17 cellular contexts compared by ENCODE assay signal in the genomic region with DNA sequence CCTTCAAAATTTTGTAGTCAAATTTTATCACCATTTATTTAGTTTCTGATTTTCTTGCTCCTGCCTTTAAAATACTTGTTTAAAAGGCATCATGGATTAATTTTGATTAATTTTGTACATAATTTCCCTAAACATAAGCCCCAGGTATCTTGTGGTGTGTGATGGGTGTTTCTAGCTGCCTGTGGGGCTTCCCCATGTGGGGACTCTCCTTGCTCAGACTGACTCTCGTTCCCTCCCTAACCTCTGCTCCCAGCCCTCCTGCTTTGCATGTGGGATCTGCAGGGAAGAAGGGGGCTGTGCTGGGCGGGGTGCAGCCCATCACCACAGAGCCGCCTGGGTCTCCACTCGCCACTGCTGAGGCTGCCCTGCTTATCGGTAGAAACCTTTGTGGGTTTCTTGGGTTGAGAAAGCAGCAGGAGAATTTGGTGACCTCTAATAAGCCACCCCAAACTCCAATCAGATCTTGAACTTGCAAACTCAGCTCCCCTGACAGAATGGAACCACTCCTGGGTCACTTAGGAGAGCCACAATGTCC.
DNase-seq lines count a peak whose midpoint lies in the region; ATAC-seq, FAIRE-seq and TF ChIP-seq lines count a peak whose summit lies in the region.
"Had no signal": no experiment of that assay in that cellular context is flagged by ENCODE, and none has a peak within 500 bp of the region (broad histone marks: within the 10 kb centered on the region; RNA-seq: fewer than 3 reads in every experiment).

No MANE protein-coding gene starts in this region.

- FAIRE-seq in GM12878 (lab: Jason Lieb, UNC), result no peak
- FAIRE-seq: A204.1, GM12892 had no signal

- no peaks in the 10 kb centered on the region for H3K27me3 ChIP-seq in GM12878 (replicated peaks in 1 of 2; ENCODE audit: control insufficient read depth in 2 of 2, insufficient read depth in 2 of 2, low read length in 1 of 2)

- H3K4me3 Mint-ChIP-seq in stimulated activated effector memory CD8-positive, alpha-beta T cell treated with anti-CD3 and anti-CD28 coated beads, Interleukin-12 subunit alpha, Interleukin-12 subunit beta, amount 100 ng/mL, for 72 hours, result no peak overlapping the region
- H3K4me3 Mint-ChIP-seq: B cell; CD4-positive, alpha-beta T cell; IgD-negative memory B cell had no signal

- H3K27ac ChIP-seq in GM12878 (ENCODE audit: control insufficient read depth, insufficient read depth), result no peak overlapping the region
- H3K27ac ChIP-seq: GM23248 had no signal

- no peak for TF ChIP-seq RAD21 in GM12878 (IDR thresholded peaks at IDR 0.05; ENCODE audit: insufficient read depth, low read depth, low read length)

- no peaks in the 10 kb centered on the region for H3K36me3 Mint-ChIP-seq in stimulated activated effector memory CD8-positive, alpha-beta T cell treated with anti-CD3 and anti-CD28 coated beads, Interleukin-12 subunit alpha, Interleukin-12 subunit beta, amount 100 ng/mL, for 72 hours

- no peak for DNase-seq in GM12878 (ENCODE audit: low read depth, low spot score)
- DNase-seq in stimulated activated effector memory CD8-positive, alpha-beta T cell treated with anti-CD3 and anti-CD28 coated beads, Interleukin-12 subunit alpha, Interleukin-12 subunit beta, amount 100 ng/mL, for 72 hours (ENCODE audit: low spot score in 2 of 2), result no peak
- DNase-seq in occipital lobe (lab: John Stamatoyannopoulos, UW), result no peak
- no peak for DNase-seq in GM03348 (ENCODE audit: low spot score)
- no peak for DNase-seq in HuH-7 (ENCODE audit: low spot score)
- DNase-seq: C1 segment of cervical spinal cord; CD4-positive, alpha-beta T cell; DMS79; GM23248; H7; KG1 had no signal

- H3K4me2 ChIP-seq in GM12878 (ENCODE audit: control insufficient read depth, insufficient read depth), result no peak overlapping the region

- peaks cover 5% of the 10 kb centered on the region for H3K4me1 ChIP-seq in GM12878 (ENCODE audit: control insufficient read depth, insufficient read depth, low read length)

- peaks cover 5% of the 10 kb centered on the region for H3K4me1 Mint-ChIP-seq in stimulated activated effector memory CD8-positive, alpha-beta T cell treated with anti-CD3 and anti-CD28 coated beads, Interleukin-12 subunit alpha, Interleukin-12 subunit beta, amount 100 ng/mL, for 72 hours
- H3K4me1 Mint-ChIP-seq: B cell, IgD-negative memory B cell had no signal

- SMC1A ChIA-PET in GM12878 (lab: Charles Lee; ENCODE audit: uncharacterized antibody, unreplicated experiment), result interaction anchor here (1.0 to 1.4 kb wide), 2 partner anchors 125 to 134 kb away, joined by 3 read pairs; no protein-coding TSS in a partner anchor

- no peak overlapping the region for H3K9ac ChIP-seq in GM12878 (ENCODE audit: control insufficient read depth, insufficient read depth, low read length)
- H3K9ac ChIP-seq: GM23248 had no signal

- no peak overlapping the region for H2AFZ ChIP-seq in GM12878 (ENCODE audit: control insufficient read depth, low read depth, low read length)
- H2AFZ ChIP-seq: GM23248 had no signal

- POLR2A ChIA-PET in GM12878 (lab: Charles Lee), result no interaction called here

- H3K9me3 ChIP-seq in GM12878 (replicated peaks; ENCODE audit: control insufficient read depth, insufficient read depth, low read length), result no peaks in the 10 kb centered on the region

- H3K36me3 ChIP-seq in GM12878 (ENCODE audit: control insufficient read depth in 2 of 2, insufficient read depth in 2 of 2, low read length in 1 of 2), result no peaks in the 10 kb centered on the region

- ATAC-seq in GM19023 (IDR thresholded peaks at IDR 0.05; ENCODE audit: unreplicated experiment), result peak; percentile 56
- ATAC-seq in HG03432 (IDR thresholded peaks at IDR 0.05; ENCODE audit: unreplicated experiment), result peak; percentile 44
- peak; percentile 51 for ATAC-seq in GM12878
- ATAC-seq in stimulated activated effector memory CD8-positive, alpha-beta T cell treated with anti-CD3 and anti-CD28 coated beads, Interleukin-12 subunit alpha, Interleukin-12 subunit beta, amount 100 ng/mL, for 72 hours, result no peak

- WGBS in GM12878 (ENCODE audit: insufficient coverage, insufficient replicate concordance, low lambda C conversion rate, missing lambda C conversion rate), result 65% methylated on average over 5 of the region's 5 CpGs

- intact Hi-C loops in GM12878 (cut with micrococcal nuclease; ENCODE audit: unreplicated experiment), result no loop called here

- no peaks in the 10 kb centered on the region for H3K79me2 ChIP-seq in GM12878 (ENCODE audit: control insufficient read depth, insufficient read depth, low read length)

- no peak for TF ChIP-seq EP300 in GM12878 (IDR thresholded peaks at IDR 0.05; ENCODE audit: borderline replicate concordance in 1 of 2, control insufficient read depth in 1 of 2, low read depth in 2 of 2, low read length in 2 of 2)

- CTCF ChIA-PET in GM12878 (lab: Yijun Ruan, JAX), result interaction anchor here (9.1 kb wide), 1 partner anchor 126 kb away, joined by 291 read pairs; the partner anchor contains the start of gene GPR45

- no peaks in the 10 kb centered on the region for H4K20me1 ChIP-seq in GM12878 (ENCODE audit: control insufficient read depth, insufficient read depth)

- H3K4me3 ChIP-seq in GM12878, result no peak overlapping the region
- H3K4me3 ChIP-seq: GM23248 had no signal

- no TSS peak for BruUV-seq in GM12878 (replicated peaks; lab: Mats Ljungman, UMichigan)

- peak overlapping the region; percentile 67 for H3K27ac Mint-ChIP-seq in stimulated activated effector memory CD8-positive, alpha-beta T cell treated with anti-CD3 and anti-CD28 coated beads, Interleukin-12 subunit alpha, Interleukin-12 subunit beta, amount 100 ng/mL, for 72 hours
- H3K27ac Mint-ChIP-seq: B cell; CD4-positive, alpha-beta T cell; IgD-negative memory B cell had no signal

- H3K9me3 Mint-ChIP-seq in stimulated activated effector memory CD8-positive, alpha-beta T cell treated with anti-CD3 and anti-CD28 coated beads, Interleukin-12 subunit alpha, Interleukin-12 subunit beta, amount 100 ng/mL, for 72 hours, result no peaks in the 10 kb centered on the region
- H3K9me3 Mint-ChIP-seq: CD4-positive, alpha-beta T cell; IgD-negative memory B cell had no signal

- TF ChIP-seq POLR2A in GM12878 (IDR thresholded peaks at IDR 0.05; ENCODE audit: low read depth, low read length), result no peak

- RAD21 ChIA-PET in GM12878 (lab: Charles Lee; ENCODE audit: unreplicated experiment), result interaction anchor here (1.0 kb wide), 1 partner anchor 130 kb away, joined by 3 read pairs; no protein-coding TSS in a partner anchor

- in situ Hi-C loops in GM12878 (cut with MboI), result loop anchor here (5.0 kb wide), 1 partner anchor 127 kb away; no protein-coding TSS in a partner anchor

- TF ChIP-seq CTCF in GM12878 (IDR thresholded peaks at IDR 0.05 in 2 of 3, conservative IDR thresholded peaks at IDR 0.05 in 1 of 3; ENCODE audit: control insufficient read depth in 2 of 3, extremely low read depth in 1 of 3, insufficient read depth in 1 of 3, low read depth in 3 of 3, low read length in 3 of 3), result no peak

TF ChIP-seq in GM12878, 131 proteins besides CTCF, POLR2A, EP300 and RAD21:
- no peak for TF ChIP-seq GATAD2B (conservative IDR thresholded peaks at IDR 0.05; ENCODE audit: low read depth)
